ENCODE assay signal across 1 cellular context in the genomic region with DNA sequence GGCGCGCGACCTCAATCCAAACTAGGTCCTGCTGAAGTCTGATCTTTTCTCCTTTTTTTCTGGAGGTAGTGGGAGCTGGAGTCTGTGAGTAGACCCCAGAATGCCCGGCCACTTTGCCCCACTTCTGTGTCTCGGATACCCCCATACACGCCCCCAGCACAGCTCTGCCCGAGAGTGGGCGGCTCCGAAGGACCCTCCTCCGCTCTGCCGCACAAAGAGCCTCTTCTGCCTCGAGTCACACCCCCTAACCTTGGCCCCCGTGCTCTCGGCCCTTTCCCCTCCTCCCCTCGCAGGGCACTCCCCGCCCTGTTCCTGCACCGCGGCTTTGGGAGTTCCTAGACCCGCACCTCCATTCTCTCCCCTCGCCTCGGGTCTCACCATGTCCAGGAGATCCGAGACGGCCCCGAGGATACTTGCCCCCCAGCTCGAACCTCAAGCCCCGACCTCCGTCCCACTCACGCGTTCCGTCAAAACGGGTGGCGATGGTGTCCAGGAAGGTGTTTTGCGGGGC.
A peak's percentile ranks its signal among the peaks of the same experiment; 100 is the strongest.
TF ChIP-seq lines count a peak whose summit lies in the region.

No MANE protein-coding gene starts in this region.

TF ChIP-seq in liver, 16 proteins besides CTCF, POLR2A, EP300 and RAD21 (continued from another document):
- TF ChIP-seq, protein P1, sequence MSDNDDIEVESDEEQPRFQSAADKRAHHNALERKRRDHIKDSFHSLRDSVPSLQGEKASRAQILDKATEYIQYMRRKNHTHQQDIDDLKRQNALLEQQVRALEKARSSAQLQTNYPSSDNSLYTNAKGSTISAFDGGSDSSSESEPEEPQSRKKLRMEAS (IDR thresholded peaks at IDR 0.05), result no peak
- no peak for TF ChIP-seq TAF1 (conservative IDR thresholded peaks at IDR 0.05)
- TF ChIP-seq, protein P2, sequence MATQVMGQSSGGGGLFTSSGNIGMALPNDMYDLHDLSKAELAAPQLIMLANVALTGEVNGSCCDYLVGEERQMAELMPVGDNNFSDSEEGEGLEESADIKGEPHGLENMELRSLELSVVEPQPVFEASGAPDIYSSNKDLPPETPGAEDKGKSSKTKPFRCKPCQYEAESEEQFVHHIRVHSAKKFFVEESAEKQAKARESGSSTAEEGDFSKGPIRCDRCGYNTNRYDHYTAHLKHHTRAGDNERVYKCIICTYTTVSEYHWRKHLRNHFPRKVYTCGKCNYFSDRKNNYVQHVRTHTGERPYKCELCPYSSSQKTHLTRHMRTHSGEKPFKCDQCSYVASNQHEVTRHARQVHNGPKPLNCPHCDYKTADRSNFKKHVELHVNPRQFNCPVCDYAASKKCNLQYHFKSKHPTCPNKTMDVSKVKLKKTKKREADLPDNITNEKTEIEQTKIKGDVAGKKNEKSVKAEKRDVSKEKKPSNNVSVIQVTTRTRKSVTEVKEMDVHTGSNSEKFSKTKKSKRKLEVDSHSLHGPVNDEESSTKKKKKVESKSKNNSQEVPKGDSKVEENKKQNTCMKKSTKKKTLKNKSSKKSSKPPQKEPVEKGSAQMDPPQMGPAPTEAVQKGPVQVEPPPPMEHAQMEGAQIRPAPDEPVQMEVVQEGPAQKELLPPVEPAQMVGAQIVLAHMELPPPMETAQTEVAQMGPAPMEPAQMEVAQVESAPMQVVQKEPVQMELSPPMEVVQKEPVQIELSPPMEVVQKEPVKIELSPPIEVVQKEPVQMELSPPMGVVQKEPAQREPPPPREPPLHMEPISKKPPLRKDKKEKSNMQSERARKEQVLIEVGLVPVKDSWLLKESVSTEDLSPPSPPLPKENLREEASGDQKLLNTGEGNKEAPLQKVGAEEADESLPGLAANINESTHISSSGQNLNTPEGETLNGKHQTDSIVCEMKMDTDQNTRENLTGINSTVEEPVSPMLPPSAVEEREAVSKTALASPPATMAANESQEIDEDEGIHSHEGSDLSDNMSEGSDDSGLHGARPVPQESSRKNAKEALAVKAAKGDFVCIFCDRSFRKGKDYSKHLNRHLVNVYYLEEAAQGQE (IDR thresholded peaks at IDR 0.05), result peak; percentile 70
- no peak for TF ChIP-seq SP1 (IDR thresholded peaks at IDR 0.05)
TF ChIP-seq in liver: peak in this region for 1.
